Comparison of ENCODE assay signal across 21 cellular contexts in the genomic region with DNA sequence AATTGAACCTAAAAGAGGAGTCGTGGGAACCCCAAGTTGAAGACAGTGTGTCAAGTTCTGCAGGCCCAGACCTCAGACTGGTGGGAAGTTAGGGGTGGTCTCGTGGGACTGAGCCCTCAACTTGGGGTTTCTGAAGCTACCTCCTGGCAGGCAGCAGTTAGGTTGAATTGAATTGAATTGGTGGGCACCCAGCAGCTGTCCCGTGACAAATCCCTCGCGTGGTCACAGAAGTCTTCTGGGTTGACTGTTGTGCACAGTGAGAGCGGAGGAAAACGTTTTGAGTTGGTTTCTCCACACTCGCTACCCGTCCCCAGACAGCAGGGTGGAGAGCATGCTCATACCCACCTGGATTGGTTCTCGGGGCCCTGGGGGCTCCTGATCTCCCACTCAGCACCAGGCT. TPM values are rescaled to one million over a fixed set of nuclear protein-coding genes. Genes with fewer than 3 reads are reported as not detected.
"Had no signal": no experiment of that assay in that cellular context is flagged by ENCODE, and none has a peak within 500 bp of the region (broad histone marks: within the 10 kb centered on the region; RNA-seq: fewer than 3 reads in every experiment).

No MANE protein-coding gene starts in this region.

- FAIRE-seq: endometrium, pancreas, urothelium cell line had no signal

- H3K27ac ChIP-seq: gastroesophageal sphincter, pancreas, suprapubic skin had no signal

- H3K9me3 ChIP-seq: esophagus squamous epithelium, gastroesophageal sphincter, pancreas, suprapubic skin, thyroid gland had no signal

- H3K9me3 Mint-ChIP-seq: naive thymus-derived CD4-positive, alpha-beta T cell; neural crest cell; type B pancreatic cell had no signal

- H3K4me3 Mint-ChIP-seq: naive thymus-derived CD4-positive, alpha-beta T cell; neural crest cell; type B pancreatic cell had no signal

- DNase-seq: effector memory CD4-positive, alpha-beta T cell; esophagus squamous epithelium; glutamatergic neuron; left colon; left ventricle myocardium superior; mesenchymal stem cell; naive thymus-derived CD4-positive, alpha-beta T cell; pancreas; right cardiac atrium; stimulated activated CD4-positive, alpha-beta T cell treated with anti-CD3 and anti-CD28 coated beads, Interleukin-2, amount 100 ng/mL, for 48 hours; stimulated activated naive CD8-positive, alpha-beta T cell treated with anti-CD3 and anti-CD28 coated beads, Interleukin-15, Interleukin-2, amounts not matched to agents 100 U/mL and 50 U/mL, for 24 hours; thyroid gland had no signal

- H3K4me3 ChIP-seq: esophagus squamous epithelium, gastroesophageal sphincter, lung, pancreas, smooth muscle cell, suprapubic skin, thyroid gland had no signal

- H3K4me1 Mint-ChIP-seq: neural crest cell had no signal

- H3K4me2 ChIP-seq: smooth muscle cell had no signal

- H3K27me3 ChIP-seq: esophagus squamous epithelium, gastroesophageal sphincter, pancreas, suprapubic skin, thyroid gland had no signal

- H3K27me3 Mint-ChIP-seq: naive thymus-derived CD4-positive, alpha-beta T cell; progenitor cell of endocrine pancreas; type B pancreatic cell had no signal

- H3K4me1 ChIP-seq: gastroesophageal sphincter, pancreas had no signal

- H3K27ac Mint-ChIP-seq: progenitor cell of endocrine pancreas, type B pancreatic cell had no signal

- ATAC-seq: gastroesophageal sphincter; left ventricle myocardium superior; naive thymus-derived CD4-positive, alpha-beta T cell; pancreas; right cardiac atrium; stimulated activated naive CD8-positive, alpha-beta T cell treated with anti-CD3 and anti-CD28 coated beads, Interleukin-15, Interleukin-2, amounts not matched to agents 100 U/mL and 50 U/mL, for 24 hours had no signal

RNA-seq across cellular contexts. Expression of a gene that starts 12.9 kb away (rescaled TPM):
- polyA plus RNA-seq: naive thymus-derived CD4-positive, alpha-beta T cell had no signal
